Comparison of ENCODE assay signal across 1 cellular context in the genomic region with DNA sequence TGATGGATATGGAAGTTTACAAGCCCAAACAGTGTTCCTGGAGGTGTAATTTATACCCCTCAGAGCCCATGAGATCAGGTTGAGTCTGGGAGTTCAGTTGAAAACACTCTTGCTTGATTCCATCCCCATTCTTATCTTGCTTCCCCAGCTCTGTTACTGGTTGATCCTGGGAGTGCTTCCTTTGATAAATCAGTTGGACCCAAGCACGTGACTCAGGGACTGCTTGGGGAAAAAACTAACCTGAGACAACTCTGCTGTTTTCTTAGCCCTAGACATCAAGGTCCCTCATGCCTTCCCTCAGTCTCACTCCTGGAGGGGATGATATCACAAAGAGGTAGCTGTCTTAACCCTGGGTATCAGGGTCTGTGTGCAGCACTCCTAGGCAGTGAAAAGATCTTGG.
TF ChIP-seq lines count a peak whose summit lies in the region.

No MANE protein-coding gene starts in this region.

TF ChIP-seq in K562, 482 proteins besides CTCF, POLR2A, EP300 and RAD21 (continued from another document):
- TF ChIP-seq EZH2 (IDR thresholded peaks at IDR 0.05; ENCODE audit: borderline replicate concordance, low read depth, low read length) (no peak), MXD1 (CRISPR knock-in tag; IDR thresholded peaks at IDR 0.05; ENCODE audit: borderline replicate concordance, poor library complexity, severe bottlenecking) (no peak), RHOXF2B (CRISPR knock-in tag; conservative IDR thresholded peaks at IDR 0.05) (no peak), FOSL1 (tag; conservative IDR thresholded peaks at IDR 0.05) (0 out of 2 replicates have a peak, but pooled peaks have one; percentile 16), TCF3 (CRISPR knock-in tag; IDR thresholded peaks at IDR 0.05) (0 out of 2 replicates have a peak, but pooled peaks have one; percentile 26), DDX20 (tag; IDR thresholded peaks at IDR 0.05; ENCODE audit: low read depth) (no peak), TAL1 (IDR thresholded peaks at IDR 0.05) (peak; percentile 34; the same call in 1 of the 2 replicates), NR0B1 (IDR thresholded peaks at IDR 0.05; ENCODE audit: partially characterized antibody) (no peak), TOE1 (IDR thresholded peaks at IDR 0.05; ENCODE audit: borderline replicate concordance) (no peak), TOE1 (CRISPR knock-in tag; IDR thresholded peaks at IDR 0.05; ENCODE audit: borderline replicate concordance, low read depth) (no peak)
